Comparison of ENCODE assay signal across 1 cellular context in genomic region chr7:140364819-140365218, GRCh38.
TF ChIP-seq lines count a peak whose summit lies in the region.

No MANE protein-coding gene starts in this region.

TF ChIP-seq in endothelial cell of umbilical vein, 7 proteins besides CTCF, POLR2A, EP300 and RAD21:
- TF ChIP-seq MYC (IDR thresholded peaks at IDR 0.05; ENCODE audit: low read depth, low read length): no peak
- TF ChIP-seq, protein P1, sequence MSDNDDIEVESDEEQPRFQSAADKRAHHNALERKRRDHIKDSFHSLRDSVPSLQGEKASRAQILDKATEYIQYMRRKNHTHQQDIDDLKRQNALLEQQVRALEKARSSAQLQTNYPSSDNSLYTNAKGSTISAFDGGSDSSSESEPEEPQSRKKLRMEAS (IDR thresholded peaks at IDR 0.05; ENCODE audit: insufficient read depth, insufficient read length): no peak
- TF ChIP-seq EZH2 (IDR thresholded peaks at IDR 0.05; ENCODE audit: borderline replicate concordance, low read depth, low read length, severe bottlenecking): no peak
- TF ChIP-seq FOS (IDR thresholded peaks at IDR 0.05; ENCODE audit: borderline replicate concordance, insufficient read depth, low read length): no peak
- no peak for TF ChIP-seq JUN (IDR thresholded peaks at IDR 0.05; ENCODE audit: borderline replicate concordance, insufficient read depth, insufficient read length, low read depth)
- no peak for TF ChIP-seq GATA2 (IDR thresholded peaks at IDR 0.05; ENCODE audit: insufficient read depth, insufficient read length, low read depth, low read length)
- no peak for TF ChIP-seq POLR2AphosphoS5 (IDR thresholded peaks at IDR 0.05; ENCODE audit: insufficient read depth, low read depth, low read length)
